ENCODE assay signal across 14 cellular contexts in the genomic region with DNA sequence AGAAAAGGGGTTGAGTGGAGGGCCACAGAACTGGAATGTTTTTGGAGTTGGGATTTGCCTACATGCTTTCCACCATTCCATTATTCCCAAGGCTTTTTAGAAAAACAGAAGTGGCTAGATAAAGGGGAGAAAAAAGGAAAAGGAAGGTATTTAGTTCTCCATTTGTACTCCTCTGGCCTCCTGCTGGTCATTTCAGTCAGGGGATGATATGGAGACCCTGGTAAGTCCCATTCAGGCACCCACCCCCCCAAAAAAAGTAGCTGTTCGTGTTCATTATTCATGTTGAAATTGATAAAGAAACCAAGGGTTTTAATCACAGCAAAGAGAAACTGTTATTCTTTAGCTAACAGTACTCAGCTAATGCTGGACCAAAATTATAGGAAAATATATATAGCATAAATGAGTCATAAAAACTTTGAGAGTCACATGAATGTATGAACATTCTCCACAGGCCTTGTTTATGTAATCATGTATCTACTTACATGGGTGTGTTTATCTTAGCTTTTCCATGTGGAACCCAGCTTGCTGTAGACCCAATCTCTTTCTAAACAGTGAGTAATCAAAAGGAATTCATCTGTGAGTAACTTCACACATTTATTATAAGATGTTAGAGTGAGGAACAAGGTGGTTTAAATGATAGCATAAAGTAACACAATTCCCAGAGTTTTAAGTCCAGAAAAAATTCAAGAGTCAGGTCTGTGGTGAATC.
DNase-seq lines count a peak whose midpoint lies in the region; FAIRE-seq and TF ChIP-seq lines count a peak whose summit lies in the region.
"Had no signal": no experiment of that assay in that cellular context is flagged by ENCODE, and none has a peak within 500 bp of the region (broad histone marks: within the 10 kb centered on the region; RNA-seq: fewer than 3 reads in every experiment).

No MANE protein-coding gene starts in this region.

- no peaks in the 10 kb centered on the region for H4K20me1 ChIP-seq in keratinocyte (ENCODE audit: control insufficient read depth, extremely low read depth, insufficient read depth, low read length)

- H3K27ac ChIP-seq in ACC112 (ENCODE audit: low read depth, low read length) (peak overlapping the region; percentile 15; the same call in 1 of the 2 replicates), keratinocyte (ENCODE audit: control insufficient read depth, insufficient read depth, low read length) (peak overlapping the region; percentile 66)
- H3K27ac ChIP-seq: thyroid gland had no signal

- H3K4me1 Mint-ChIP-seq in activated CD4-positive, alpha-beta memory T cell treated with anti-CD3 and anti-CD28 coated beads, Interleukin-2, amount 10 ng/mL, durations not matched to agents 7 days and 5 days, result no peaks in the 10 kb centered on the region

- peak; percentile 83 for FAIRE-seq in keratinocyte (lab: Jason Lieb, UNC)
- FAIRE-seq: G401.6 had no signal

- H3K27ac Mint-ChIP-seq in activated CD4-positive, alpha-beta memory T cell treated with anti-CD3 and anti-CD28 coated beads, Interleukin-2, amount 10 ng/mL, durations not matched to agents 7 days and 5 days, result no peak overlapping the region
- H3K27ac Mint-ChIP-seq: dendritic cell treated with granulocyte-macrophage colony-stimulating factor and Interleukin-4, amounts not matched to agents 40 ng/mL and 50 ng/mL, for 4 days had no signal

- intact Hi-C loops in head of caudate nucleus (cut with DNase I), result no loop called here

- H3K27me3 ChIP-seq in ACC112 (ENCODE audit: insufficient read depth, low read length) (no peaks in the 10 kb centered on the region), keratinocyte (ENCODE audit: control insufficient read depth, extremely low read depth, insufficient read depth, low read length) (no peaks in the 10 kb centered on the region)
- H3K27me3 ChIP-seq: thyroid gland had no signal

- H3K9me3 ChIP-seq in keratinocyte (ENCODE audit: control insufficient read depth, low read depth, low read length), result no peaks in the 10 kb centered on the region
- H3K9me3 ChIP-seq: mucosa of descending colon, thyroid gland had no signal

- DNase-seq in HS-5 (ENCODE audit: low read depth) (peak; percentile 75), brain pericyte (ENCODE audit: low read depth, low spot score) (peak; percentile 72), keratinocyte (ENCODE audit: low read depth, low spot score) (peak; percentile 77), NCI-H2029 (lab: John Stamatoyannopoulos, UW) (no peak), KBM-7 (no peak), head of caudate nucleus (no peak)
- no peak for DNase-seq in activated CD4-positive, alpha-beta memory T cell treated with anti-CD3 and anti-CD28 coated beads, Interleukin-2, amount 10 ng/mL, durations not matched to agents 7 days and 5 days
- DNase-seq: mucosa of descending colon, NCI-H1436 treated with DMSO at 0.1 percent for 48 hours, retina, thyroid gland had no signal

- H3K27me3 Mint-ChIP-seq in activated CD4-positive, alpha-beta memory T cell treated with anti-CD3 and anti-CD28 coated beads, Interleukin-2, amount 10 ng/mL, durations not matched to agents 7 days and 5 days, result no peaks in the 10 kb centered on the region
- H3K27me3 Mint-ChIP-seq: dendritic cell treated with granulocyte-macrophage colony-stimulating factor and Interleukin-4, amounts not matched to agents 40 ng/mL and 50 ng/mL, for 4 days had no signal

- CTCF ChIA-PET in activated CD4-positive, alpha-beta memory T cell treated with anti-CD3 and anti-CD28 coated beads, Interleukin-2, amount 10 ng/mL, durations not matched to agents 7 days and 5 days (lab: Charles Lee), result no interaction called here

- peak overlapping the region; percentile 39 for H3K4me2 ChIP-seq in keratinocyte (ENCODE audit: control insufficient read depth, extremely low read depth, insufficient read depth, low read depth, low read length)

- TF ChIP-seq CTCF in keratinocyte (optimal IDR thresholded peaks at IDR 0.05 in 1 of 3, IDR thresholded peaks at IDR 0.05 in 1 of 3, conservative IDR thresholded peaks at IDR 0.05 in 1 of 3; ENCODE audit: extremely low read depth in 1 of 3, insufficient read depth in 2 of 3, low read length in 3 of 3), result peak in 2 of 3 experiments; percentile 44 to 48

- H3K36me3 ChIP-seq in ACC112 (ENCODE audit: insufficient read depth, low read length), result no peaks in the 10 kb centered on the region
- no peaks in the 10 kb centered on the region for H3K36me3 ChIP-seq in keratinocyte (ENCODE audit: control insufficient read depth in 2 of 2, extremely low read depth in 1 of 2, insufficient read depth in 2 of 2, low read length in 2 of 2)
- H3K36me3 ChIP-seq: thyroid gland had no signal

- dilution Hi-C loops in keratinocyte (cut with MboI; ENCODE audit: extremely low pct_ligation_motif_present, low sequenced_read_pairs), result no loop called here

- H3K9ac ChIP-seq in keratinocyte (ENCODE audit: control insufficient read depth, extremely low read depth, insufficient read depth, low read length), result peak overlapping the region; percentile 12

- no peaks in the 10 kb centered on the region for H3K36me3 Mint-ChIP-seq in activated CD4-positive, alpha-beta memory T cell treated with anti-CD3 and anti-CD28 coated beads, Interleukin-2, amount 10 ng/mL, durations not matched to agents 7 days and 5 days (ENCODE audit: low read depth)

- in situ Hi-C loops in KBM-7 (cut with MboI; ENCODE audit: low pct_unique_long_range_greater_than_20kb, low sequenced_read_pairs), result no loop called here

- H3K9me3 Mint-ChIP-seq in activated CD4-positive, alpha-beta memory T cell treated with anti-CD3 and anti-CD28 coated beads, Interleukin-2, amount 10 ng/mL, durations not matched to agents 7 days and 5 days, result no peaks in the 10 kb centered on the region

- H3K4me3 Mint-ChIP-seq in activated CD4-positive, alpha-beta memory T cell treated with anti-CD3 and anti-CD28 coated beads, Interleukin-2, amount 10 ng/mL, durations not matched to agents 7 days and 5 days, result no peak overlapping the region
- H3K4me3 Mint-ChIP-seq: dendritic cell treated with granulocyte-macrophage colony-stimulating factor and Interleukin-4, amounts not matched to agents 40 ng/mL and 50 ng/mL, for 4 days had no signal

- H3K9me1 ChIP-seq in keratinocyte (ENCODE audit: control insufficient read depth, extremely low read depth, insufficient read depth, low read length), result no peaks in the 10 kb centered on the region

- H3K79me2 ChIP-seq in ACC112 (ENCODE audit: control insufficient read depth, insufficient read depth, low read length, unreplicated experiment) (no peaks in the 10 kb centered on the region), keratinocyte (ENCODE audit: control insufficient read depth, insufficient read depth, low read length) (no peaks in the 10 kb centered on the region)

- H3K4me1 ChIP-seq in ACC112 (ENCODE audit: control insufficient read depth, insufficient read depth, low read length, unreplicated experiment), result peaks cover 14% of the 10 kb centered on the region
- H3K4me1 ChIP-seq in keratinocyte (ENCODE audit: control insufficient read depth, extremely low read depth, insufficient read depth, low read length), result peaks cover 45% of the 10 kb centered on the region

- POLR2A ChIA-PET in activated CD4-positive, alpha-beta memory T cell treated with anti-CD3 and anti-CD28 coated beads, Interleukin-2, amount 10 ng/mL, durations not matched to agents 7 days and 5 days (lab: Charles Lee), result no interaction called here

- H2AFZ ChIP-seq in ACC112 (ENCODE audit: low read length, unreplicated experiment), result no peak overlapping the region
- H2AFZ ChIP-seq in keratinocyte (ENCODE audit: control insufficient read depth, low read length), result no peak overlapping the region

- H3K4me3 ChIP-seq in ACC112 (ENCODE audit: low read depth, low read length) (no peak overlapping the region), keratinocyte (ENCODE audit: control insufficient read depth in 2 of 3, extremely low read depth in 1 of 3, insufficient read depth in 2 of 3, low read depth in 1 of 3, low read length in 3 of 3) (no peak overlapping the region)
- H3K4me3 ChIP-seq: mucosa of descending colon, thyroid gland had no signal

Comparison
In these comparisons a context has a peak if more than half of its experiments do, and no peak if none do; other contexts are left out.
1. DNase-seq: peak in HS-5 (single experiment), brain pericyte (single experiment) and keratinocyte (single experiment); none in NCI-H2029 (single experiment), activated CD4-positive, alpha-beta memory T cell treated with anti-CD3 and anti-CD28 coated beads, Interleukin-2, amount 10 ng/mL, durations not matched to agents 7 days and 5 days (single experiment), KBM-7 (single experiment) and head of caudate nucleus (0 of 42).